18 cellular contexts compared by ENCODE assay signal in genomic region chr7:20314216-20314615, GRCh38. TPM values are rescaled to one million over a fixed set of nuclear protein-coding genes. Genes with fewer than 3 reads are reported as not detected.
"Had no signal": no experiment of that assay in that cellular context is flagged by ENCODE, and none has a peak within 500 bp of the region (broad histone marks: within the 10 kb centered on the region; RNA-seq: fewer than 3 reads in every experiment).

No MANE protein-coding gene starts in this region.

- H3K4me1 ChIP-seq: sigmoid colon, stomach had no signal

- H3K27me3 ChIP-seq: colonic mucosa, heart left ventricle, sigmoid colon, stomach had no signal

- H3K27ac ChIP-seq: colonic mucosa, heart left ventricle, sigmoid colon, skin epidermis, stomach had no signal

- H3K36me3 ChIP-seq: colonic mucosa, heart left ventricle, sigmoid colon, stomach had no signal

- H3K4me3 ChIP-seq: colonic mucosa, heart left ventricle, mucosa of descending colon, sigmoid colon, skin epidermis, stomach had no signal

- FAIRE-seq: endothelial cell of umbilical vein, frontal cortex had no signal

- H3K9me3 ChIP-seq: colonic mucosa, heart left ventricle, mucosa of descending colon, sigmoid colon, stomach had no signal

- DNase-seq: colonic mucosa; dermis blood vessel endothelial cell; erythroblast; heart left ventricle; hippocampal formation; kidney glomerular epithelial cell; mucosa of descending colon; naive thymus-derived CD8-positive, alpha-beta T cell; sigmoid colon; stimulated activated CD4-positive, alpha-beta T cell treated with anti-CD3 and anti-CD28 coated beads, Interleukin-2, amount 100 ng/mL, for 24 hours; stimulated activated CD4-positive, alpha-beta T cell treated with anti-CD3 and anti-CD28 coated beads, Interleukin-4, amount 100 ng/mL, for 4 hours; stimulated activated naive B cell treated with anti-CD40 and anti-IgM and Interleukin-4, amounts not matched to agents 10 μg/mL and 1 μg/mL and 100 μg/mL, for 72 hours; stomach; substantia nigra; trophoblast cell had no signal

RNA-seq across cellular contexts. Expression of gene ITGB8, which starts 16.5 kb away (rescaled TPM):
- polyA plus RNA-seq: naive thymus-derived CD8-positive, alpha-beta T cell had no signal
